In genomic region chr3:192870785-192871184, GRCh38 we compare ENCODE assay signal across 19 cellular contexts.
"Had no signal": no experiment of that assay in that cellular context is flagged by ENCODE, and none has a peak within 500 bp of the region (broad histone marks: within the 10 kb centered on the region; RNA-seq: fewer than 3 reads in every experiment).

No MANE protein-coding gene starts in this region.

- H3K27ac ChIP-seq: RWPE1, SJSA1, SK-N-MC had no signal

- H3K36me3 ChIP-seq: MG63 had no signal

- DNase-seq: Karpas-422, KG1, MG63, NCI-H1092 treated with DMSO at 0.1 percent for 48 hours, NCI-H1436, NCI-H187, NCI-H2029, NCI-H2081 treated with DMSO at 0.1 percent for 48 hours, NCI-H2171, NCI-H226, NCI-H446, NCI-H510A, NCI-H524 treated with DMSO at 0.1 percent for 48 hours, NCI-H69, NCI-H774, SIG-M5 had no signal

- H3K27me3 ChIP-seq: MG63, SJSA1 had no signal

- H3K9me3 ChIP-seq: MG63, SJSA1 had no signal

- H3K4me3 ChIP-seq: MG63, SJSA1, SK-N-MC had no signal
